23 cellular contexts compared by ENCODE assay signal in genomic region chrX:17700976-17701375, GRCh38. TPM values are rescaled to one million over a fixed set of nuclear protein-coding genes. Genes with fewer than 3 reads are reported as not detected.
A peak's percentile ranks its signal among the peaks of the same experiment; 100 is the strongest.
DNase-seq lines count a peak whose midpoint lies in the region; ATAC-seq, FAIRE-seq and TF ChIP-seq lines count a peak whose summit lies in the region.
"Had no signal": no experiment of that assay in that cellular context is flagged by ENCODE, and none has a peak within 500 bp of the region (broad histone marks: within the 10 kb centered on the region; RNA-seq: fewer than 3 reads in every experiment).

No MANE protein-coding gene starts in this region.

- no peaks in the 10 kb centered on the region for H3K9me2 ChIP-seq in PC-3 (replicated peaks; ENCODE audit: low read length)

- TF ChIP-seq RAD21 in A549 (conservative IDR thresholded peaks at IDR 0.05 in 1 of 2, IDR thresholded peaks at IDR 0.05 in 1 of 2), result no peak

- no peak for TF ChIP-seq EP300 in A549 (IDR thresholded peaks at IDR 0.05)

- CTCF ChIA-PET in A549 (lab: Yijun Ruan, JAX), result no interaction called here
- CTCF ChIA-PET in PC-3 (lab: Charles Lee), result no interaction called here

- no peak for TF ChIP-seq CTCF in A549 (IDR thresholded peaks at IDR 0.05)
- TF ChIP-seq CTCF in PC-3 (conservative IDR thresholded peaks at IDR 0.05; ENCODE audit: low read depth, low read length), result no peak
- no peak for TF ChIP-seq CTCF in bronchial epithelial cell (IDR thresholded peaks at IDR 0.05; ENCODE audit: insufficient read depth, low read length, severe bottlenecking)

- WGBS in A549 (ENCODE audit: missing lambda C conversion rate), result 44% methylated on average over 1 of the region's 1 CpG

- H3K27ac ChIP-seq in A549 (no peak overlapping the region), PC-3 (ENCODE audit: low read length) (0 out of 2 replicates have a peak overlapping the region, but pooled peaks have one; percentile 20)
- H3K27ac ChIP-seq: 22Rv1; BLaER1 treated with 17β-estradiol and CSF1 and Interleukin-3, amounts not matched to agents 10 nM and 100 nM; GM23248 had no signal

- H3K4me1 ChIP-seq in A549 (peaks cover 11% of the 10 kb centered on the region; the same call in 2 of the 3 replicates), PC-3 (ENCODE audit: insufficient read depth, low read length) (peaks cover 35% of the 10 kb centered on the region)
- H3K4me1 ChIP-seq: BE2C; BLaER1 treated with 17β-estradiol and CSF1 and Interleukin-3, amounts not matched to agents 10 nM and 100 nM had no signal

- no TSS peak for BruUV-seq in PC-3 (replicated peaks; lab: Mats Ljungman, UMichigan)

- H3F3A ChIP-seq in PC-3 (ENCODE audit: low read length, unreplicated experiment), result no peaks in the 10 kb centered on the region

- intact Hi-C loops in PC-3 (cut with micrococcal nuclease), result loop anchor here (5.0 kb wide), 1 partner anchor 36 kb away; the partner anchor contains the start of gene SCML1

- no peaks in the 10 kb centered on the region for H3K9me3 ChIP-seq in A549
- H3K9me3 ChIP-seq in PC-3 (ENCODE audit: low read length), result no peaks in the 10 kb centered on the region
- H3K9me3 ChIP-seq: BE2C; BLaER1 treated with 17β-estradiol and CSF1 and Interleukin-3, amounts not matched to agents 10 nM and 100 nM had no signal

- no peaks in the 10 kb centered on the region for H3K27me3 ChIP-seq in PC-3 (ENCODE audit: low read length)
- no peaks in the 10 kb centered on the region for H3K27me3 ChIP-seq in bronchial epithelial cell (ENCODE audit: control insufficient read depth, insufficient read depth, low read length)
- H3K27me3 ChIP-seq: BE2C had no signal

- DNase-seq in A549 (ENCODE audit: low read depth in 1 of 2, low spot score in 1 of 2), result no peak
- DNase-seq in HTR-8/SVneo (ENCODE audit: insufficient read length, low spot score), result no peak
- DNase-seq in PC-3, result peak; percentile 72
- peak; percentile 29 for DNase-seq in bronchial epithelial cell (ENCODE audit: low read depth)
- DNase-seq in central memory CD4-positive, alpha-beta T cell, result no peak
- DNase-seq: ACHN; AML-193; BE2C; CD4-positive, alpha-beta T cell; CD8-positive, alpha-beta memory T cell; DMS79 treated with DMSO at 0.1 percent for 48 hours; GM23248; H7; HCEC 1CT had no signal

- H3K4me3 ChIP-seq in A549 (no peak overlapping the region), PC-3 (ENCODE audit: low read length) (no peak overlapping the region), bronchial epithelial cell (ENCODE audit: low read depth, low read length) (no peak overlapping the region)
- H3K4me3 ChIP-seq: BLaER1 treated with 17β-estradiol and CSF1 and Interleukin-3, amounts not matched to agents 10 nM and 100 nM; GM23248 had no signal

- H3K9ac ChIP-seq in PC-3 (ENCODE audit: low read length), result no peak overlapping the region
- H3K9ac ChIP-seq: BLaER1 treated with 17β-estradiol and CSF1 and Interleukin-3, amounts not matched to agents 10 nM and 100 nM; GM23248 had no signal

- H3K4me2 ChIP-seq in A549, result no peak overlapping the region
- H3K4me2 ChIP-seq in PC-3 (ENCODE audit: low read length), result peak overlapping the region; percentile 44; the same call in 1 of the 2 replicates
- H3K4me2 ChIP-seq: BLaER1 treated with 17β-estradiol and CSF1 and Interleukin-3, amounts not matched to agents 10 nM and 100 nM had no signal

- H2AFZ ChIP-seq in PC-3 (ENCODE audit: low read length), result no peak overlapping the region
- H2AFZ ChIP-seq: GM23248 had no signal

- ATAC-seq in A549, result no peak
- ATAC-seq in PC-3, result peak; percentile 36
- ATAC-seq in GM18907 (IDR thresholded peaks at IDR 0.05; ENCODE audit: unreplicated experiment), result no peak
- ATAC-seq in HG03521 (IDR thresholded peaks at IDR 0.05; ENCODE audit: unreplicated experiment), result no peak
- ATAC-seq in GM18909 (IDR thresholded peaks at IDR 0.05; ENCODE audit: poor library complexity, unreplicated experiment), result no peak

- no peaks in the 10 kb centered on the region for H4K20me1 ChIP-seq in PC-3 (ENCODE audit: low read length)
- H4K20me1 ChIP-seq: BLaER1 treated with 17β-estradiol and CSF1 and Interleukin-3, amounts not matched to agents 10 nM and 100 nM had no signal

- POLR2A ChIA-PET in A549 (lab: Yijun Ruan, JAX), result no interaction called here
- POLR2A ChIA-PET in PC-3 (lab: Charles Lee; ENCODE audit: unreplicated experiment), result no interaction called here

- H3K36me3 ChIP-seq in PC-3 (ENCODE audit: low read depth, low read length), result no peaks in the 10 kb centered on the region
- no peaks in the 10 kb centered on the region for H3K36me3 ChIP-seq in bronchial epithelial cell (ENCODE audit: control insufficient read depth, insufficient read depth, low read length)
- H3K36me3 ChIP-seq: BE2C; BLaER1 treated with 17β-estradiol and CSF1 and Interleukin-3, amounts not matched to agents 10 nM and 100 nM had no signal

- H3K79me2 ChIP-seq in PC-3 (ENCODE audit: low read length), result no peaks in the 10 kb centered on the region

- FAIRE-seq in A549 (lab: Jason Lieb, UNC) (peak; percentile 80), HTR-8/SVneo (lab: Jason Lieb, UNC) (peak; percentile 9), bronchial epithelial cell (lab: Jason Lieb, UNC) (no peak)
- FAIRE-seq: A204.1, G401.6, GM12892, H1 had no signal

- TF ChIP-seq POLR2A in A549 (IDR thresholded peaks at IDR 0.05; ENCODE audit: low read length), result no peak

TF ChIP-seq in A549, 52 proteins besides CTCF, POLR2A, EP300 and RAD21:
- TF ChIP-seq HMGXB4 (CRISPR knock-in tag; IDR thresholded peaks at IDR 0.05; ENCODE audit: borderline replicate concordance), result no peak
- TF ChIP-seq EHF (CRISPR knock-in tag; IDR thresholded peaks at IDR 0.05), result no peak
- no peak for TF ChIP-seq ZNF302 (CRISPR knock-in tag; IDR thresholded peaks at IDR 0.05)

RNA-seq across cellular contexts. Expression of gene SCML1, which starts 36.3 kb away (rescaled TPM):
- polyA plus RNA-seq in A549 (2011; rRNA removed), result 10.3 and 13.3 TPM in 2 replicates
- 5.2 and 6.1 TPM in 2 replicates for polyA plus RNA-seq in A549 (2012; cell fraction: cytosol; rRNA removed)
- 8.6 and 11.1 TPM in 2 replicates for polyA plus RNA-seq in A549 (2012; cell fraction: nucleus; rRNA removed)
- polyA plus RNA-seq in A549 (2017; fragmentation: RNase III; extraction: RNeasy Plus Mini Kit Qiagen cat#74134 plus additional on column Dnase treatment), result 4.6 to 5.1 TPM (median 4.9 TPM) in 3 replicates
- 3.6 and 4.1 TPM in 2 replicates for polyA minus RNA-seq in A549 (2011; rRNA and poly(A)+ RNA removed)
- total RNA-seq in PC-3 (2014; rRNA removed), result 11.2 and 13.0 TPM in 2 replicates
- total RNA-seq in bronchial epithelial cell, result 4.0 and 4.2 TPM in 2 replicates

Comparison
In these comparisons a context has a peak if more than half of its experiments do, and no peak if none do; other contexts are left out.
1. DNase-seq: peak in PC-3 (single experiment) and bronchial epithelial cell (single experiment); none in A549 (0 of 2), HTR-8/SVneo (single experiment) and central memory CD4-positive, alpha-beta T cell (single experiment).